In genomic region chr9:86513429-86513828, GRCh38 we compare ENCODE assay signal across 1 cellular context.
TF ChIP-seq lines count a peak whose summit lies in the region.

No MANE protein-coding gene starts in this region.

TF ChIP-seq in IMR-90, 13 proteins besides CTCF, POLR2A, EP300 and RAD21 (continued from another document):
- no peak for TF ChIP-seq RFX5 (IDR thresholded peaks at IDR 0.05; ENCODE audit: low read depth, low read length)
- TF ChIP-seq NFE2L2 (IDR thresholded peaks at IDR 0.05; ENCODE audit: low read depth, low read length) = no peak
- no peak for TF ChIP-seq MAFK (IDR thresholded peaks at IDR 0.05; ENCODE audit: low read depth, low read length)
- no peak for TF ChIP-seq CEBPB (IDR thresholded peaks at IDR 0.05; ENCODE audit: low read depth, low read length)
- no peak for TF ChIP-seq RCOR1 (IDR thresholded peaks at IDR 0.05; ENCODE audit: insufficient replicate concordance, low read length)
- TF ChIP-seq CHD1 (IDR thresholded peaks at IDR 0.05; ENCODE audit: low read depth, low read length) = no peak
- TF ChIP-seq BHLHE40 (IDR thresholded peaks at IDR 0.05; ENCODE audit: low read depth, low read length) = no peak
- TF ChIP-seq USF2 (IDR thresholded peaks at IDR 0.05; ENCODE audit: low read depth, low read length) = no peak
- TF ChIP-seq MAZ (IDR thresholded peaks at IDR 0.05; ENCODE audit: borderline replicate concordance, low read depth, low read length) = no peak
- no peak for TF ChIP-seq SMC3 (IDR thresholded peaks at IDR 0.05; ENCODE audit: low read depth, low read length)
- TF ChIP-seq FOS (IDR thresholded peaks at IDR 0.05; ENCODE audit: low read depth, low read length) = no peak
- no peak for TF ChIP-seq MXI1 (IDR thresholded peaks at IDR 0.05; ENCODE audit: borderline replicate concordance, low read depth, low read length)
TF ChIP-seq in IMR-90: peak in this region for 0.
